ENCODE assay signal across 1 cellular context in the genomic region with DNA sequence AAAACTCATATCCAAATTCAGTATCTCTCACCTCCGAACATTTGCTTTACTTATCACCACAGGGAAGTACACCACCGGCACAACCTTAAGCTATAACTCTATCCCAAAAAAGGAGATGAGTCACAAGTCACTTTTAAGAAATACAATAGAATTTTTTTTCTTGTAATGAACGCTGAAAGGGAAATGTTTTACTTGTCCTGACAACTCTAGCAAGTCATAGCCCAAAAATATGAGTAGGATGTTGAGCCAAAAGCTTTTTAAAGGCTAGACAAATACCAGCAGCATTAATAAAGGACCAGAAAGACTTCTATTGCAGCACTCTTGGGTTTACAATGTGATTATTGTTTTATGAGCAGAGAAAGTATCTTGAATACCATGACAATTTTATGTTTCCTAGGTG.
TF ChIP-seq lines count a peak whose summit lies in the region.

No MANE protein-coding gene starts in this region.

TF ChIP-seq in SK-N-SH, 30 proteins besides CTCF, POLR2A, EP300 and RAD21:
- no peak for TF ChIP-seq NRF1 (IDR thresholded peaks at IDR 0.05; ENCODE audit: low read depth, low read length)
- TF ChIP-seq RCOR1 (IDR thresholded peaks at IDR 0.05; ENCODE audit: low read length), result no peak
- TF ChIP-seq NFIC (IDR thresholded peaks at IDR 0.05; ENCODE audit: borderline replicate concordance), result peak; percentile 87
- no peak for TF ChIP-seq FOXJ3 (CRISPR knock-in tag; IDR thresholded peaks at IDR 0.05)
- TF ChIP-seq, protein P1, sequence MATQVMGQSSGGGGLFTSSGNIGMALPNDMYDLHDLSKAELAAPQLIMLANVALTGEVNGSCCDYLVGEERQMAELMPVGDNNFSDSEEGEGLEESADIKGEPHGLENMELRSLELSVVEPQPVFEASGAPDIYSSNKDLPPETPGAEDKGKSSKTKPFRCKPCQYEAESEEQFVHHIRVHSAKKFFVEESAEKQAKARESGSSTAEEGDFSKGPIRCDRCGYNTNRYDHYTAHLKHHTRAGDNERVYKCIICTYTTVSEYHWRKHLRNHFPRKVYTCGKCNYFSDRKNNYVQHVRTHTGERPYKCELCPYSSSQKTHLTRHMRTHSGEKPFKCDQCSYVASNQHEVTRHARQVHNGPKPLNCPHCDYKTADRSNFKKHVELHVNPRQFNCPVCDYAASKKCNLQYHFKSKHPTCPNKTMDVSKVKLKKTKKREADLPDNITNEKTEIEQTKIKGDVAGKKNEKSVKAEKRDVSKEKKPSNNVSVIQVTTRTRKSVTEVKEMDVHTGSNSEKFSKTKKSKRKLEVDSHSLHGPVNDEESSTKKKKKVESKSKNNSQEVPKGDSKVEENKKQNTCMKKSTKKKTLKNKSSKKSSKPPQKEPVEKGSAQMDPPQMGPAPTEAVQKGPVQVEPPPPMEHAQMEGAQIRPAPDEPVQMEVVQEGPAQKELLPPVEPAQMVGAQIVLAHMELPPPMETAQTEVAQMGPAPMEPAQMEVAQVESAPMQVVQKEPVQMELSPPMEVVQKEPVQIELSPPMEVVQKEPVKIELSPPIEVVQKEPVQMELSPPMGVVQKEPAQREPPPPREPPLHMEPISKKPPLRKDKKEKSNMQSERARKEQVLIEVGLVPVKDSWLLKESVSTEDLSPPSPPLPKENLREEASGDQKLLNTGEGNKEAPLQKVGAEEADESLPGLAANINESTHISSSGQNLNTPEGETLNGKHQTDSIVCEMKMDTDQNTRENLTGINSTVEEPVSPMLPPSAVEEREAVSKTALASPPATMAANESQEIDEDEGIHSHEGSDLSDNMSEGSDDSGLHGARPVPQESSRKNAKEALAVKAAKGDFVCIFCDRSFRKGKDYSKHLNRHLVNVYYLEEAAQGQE (IDR thresholded peaks at IDR 0.05; ENCODE audit: low read depth, low read length), result no peak
- no peak for TF ChIP-seq SMC3 (IDR thresholded peaks at IDR 0.05; ENCODE audit: low read depth, low read length)
- TF ChIP-seq, protein P2, sequence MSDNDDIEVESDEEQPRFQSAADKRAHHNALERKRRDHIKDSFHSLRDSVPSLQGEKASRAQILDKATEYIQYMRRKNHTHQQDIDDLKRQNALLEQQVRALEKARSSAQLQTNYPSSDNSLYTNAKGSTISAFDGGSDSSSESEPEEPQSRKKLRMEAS (IDR thresholded peaks at IDR 0.05; ENCODE audit: low read depth), result no peak
- TF ChIP-seq CHD2 (IDR thresholded peaks at IDR 0.05; ENCODE audit: low read length, partially characterized antibody), result no peak
- no peak for TF ChIP-seq SIN3A (IDR thresholded peaks at IDR 0.05; ENCODE audit: borderline replicate concordance, low read depth, low read length)
- TF ChIP-seq, protein P3, sequence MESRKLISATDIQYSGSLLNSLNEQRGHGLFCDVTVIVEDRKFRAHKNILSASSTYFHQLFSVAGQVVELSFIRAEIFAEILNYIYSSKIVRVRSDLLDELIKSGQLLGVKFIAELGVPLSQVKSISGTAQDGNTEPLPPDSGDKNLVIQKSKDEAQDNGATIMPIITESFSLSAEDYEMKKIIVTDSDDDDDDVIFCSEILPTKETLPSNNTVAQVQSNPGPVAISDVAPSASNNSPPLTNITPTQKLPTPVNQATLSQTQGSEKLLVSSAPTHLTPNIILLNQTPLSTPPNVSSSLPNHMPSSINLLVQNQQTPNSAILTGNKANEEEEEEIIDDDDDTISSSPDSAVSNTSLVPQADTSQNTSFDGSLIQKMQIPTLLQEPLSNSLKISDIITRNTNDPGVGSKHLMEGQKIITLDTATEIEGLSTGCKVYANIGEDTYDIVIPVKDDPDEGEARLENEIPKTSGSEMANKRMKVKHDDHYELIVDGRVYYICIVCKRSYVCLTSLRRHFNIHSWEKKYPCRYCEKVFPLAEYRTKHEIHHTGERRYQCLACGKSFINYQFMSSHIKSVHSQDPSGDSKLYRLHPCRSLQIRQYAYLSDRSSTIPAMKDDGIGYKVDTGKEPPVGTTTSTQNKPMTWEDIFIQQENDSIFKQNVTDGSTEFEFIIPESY (IDR thresholded peaks at IDR 0.05; ENCODE audit: borderline replicate concordance, low read depth), result no peak
- peak; percentile 86 for TF ChIP-seq FOXM1 (IDR thresholded peaks at IDR 0.05; ENCODE audit: low read depth)
- TF ChIP-seq POLR2AphosphoS5 (IDR thresholded peaks at IDR 0.05; ENCODE audit: low read depth, low read length), result peak; percentile 63; the same call in 1 of the 2 replicates
- TF ChIP-seq TCF12 (IDR thresholded peaks at IDR 0.05), result peak; percentile 86
- TF ChIP-seq, protein P4, sequence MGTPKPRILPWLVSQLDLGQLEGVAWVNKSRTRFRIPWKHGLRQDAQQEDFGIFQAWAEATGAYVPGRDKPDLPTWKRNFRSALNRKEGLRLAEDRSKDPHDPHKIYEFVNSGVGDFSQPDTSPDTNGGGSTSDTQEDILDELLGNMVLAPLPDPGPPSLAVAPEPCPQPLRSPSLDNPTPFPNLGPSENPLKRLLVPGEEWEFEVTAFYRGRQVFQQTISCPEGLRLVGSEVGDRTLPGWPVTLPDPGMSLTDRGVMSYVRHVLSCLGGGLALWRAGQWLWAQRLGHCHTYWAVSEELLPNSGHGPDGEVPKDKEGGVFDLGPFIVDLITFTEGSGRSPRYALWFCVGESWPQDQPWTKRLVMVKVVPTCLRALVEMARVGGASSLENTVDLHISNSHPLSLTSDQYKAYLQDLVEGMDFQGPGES (IDR thresholded peaks at IDR 0.05; ENCODE audit: low read depth, low read length), result no peak
- TF ChIP-seq GATA2 (CRISPR knock-in tag; IDR thresholded peaks at IDR 0.05), result no peak
- no peak for TF ChIP-seq YY1 (IDR thresholded peaks at IDR 0.05; ENCODE audit: low read depth)
- no peak for TF ChIP-seq TAF1 (IDR thresholded peaks at IDR 0.05; ENCODE audit: borderline replicate concordance, low read depth, low read length)
- TF ChIP-seq JUND (IDR thresholded peaks at IDR 0.05), result peak; percentile 91
- peak; percentile 95 for TF ChIP-seq MEF2A (IDR thresholded peaks at IDR 0.05; ENCODE audit: borderline replicate concordance, low read depth)
- no peak for TF ChIP-seq RFX5 (IDR thresholded peaks at IDR 0.05; ENCODE audit: low read length)
- TF ChIP-seq FOSL2 (IDR thresholded peaks at IDR 0.05; ENCODE audit: borderline replicate concordance, low read depth), result peak; percentile 78
- TF ChIP-seq, protein P5, sequence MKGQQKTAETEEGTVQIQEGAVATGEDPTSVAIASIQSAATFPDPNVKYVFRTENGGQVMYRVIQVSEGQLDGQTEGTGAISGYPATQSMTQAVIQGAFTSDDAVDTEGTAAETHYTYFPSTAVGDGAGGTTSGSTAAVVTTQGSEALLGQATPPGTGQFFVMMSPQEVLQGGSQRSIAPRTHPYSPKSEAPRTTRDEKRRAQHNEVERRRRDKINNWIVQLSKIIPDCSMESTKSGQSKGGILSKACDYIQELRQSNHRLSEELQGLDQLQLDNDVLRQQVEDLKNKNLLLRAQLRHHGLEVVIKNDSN (IDR thresholded peaks at IDR 0.05; ENCODE audit: borderline replicate concordance, low read depth), result no peak
- TF ChIP-seq GABPA (IDR thresholded peaks at IDR 0.05; ENCODE audit: low read depth), result no peak
- TF ChIP-seq RXRA (IDR thresholded peaks at IDR 0.05; ENCODE audit: borderline replicate concordance, low read depth), result peak; percentile 42; the same call in 1 of the 2 replicates
- peak; percentile 86; the same call in 1 of the 2 replicates for TF ChIP-seq TEAD4 (IDR thresholded peaks at IDR 0.05; ENCODE audit: borderline replicate concordance, insufficient read depth)
- TF ChIP-seq, protein P6, sequence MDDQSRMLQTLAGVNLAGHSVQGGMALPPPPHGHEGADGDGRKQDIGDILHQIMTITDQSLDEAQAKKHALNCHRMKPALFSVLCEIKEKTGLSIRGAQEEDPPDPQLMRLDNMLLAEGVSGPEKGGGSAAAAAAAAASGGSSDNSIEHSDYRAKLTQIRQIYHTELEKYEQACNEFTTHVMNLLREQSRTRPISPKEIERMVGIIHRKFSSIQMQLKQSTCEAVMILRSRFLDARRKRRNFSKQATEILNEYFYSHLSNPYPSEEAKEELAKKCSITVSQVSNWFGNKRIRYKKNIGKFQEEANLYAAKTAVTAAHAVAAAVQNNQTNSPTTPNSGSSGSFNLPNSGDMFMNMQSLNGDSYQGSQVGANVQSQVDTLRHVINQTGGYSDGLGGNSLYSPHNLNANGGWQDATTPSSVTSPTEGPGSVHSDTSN (IDR thresholded peaks at IDR 0.05), result peak; percentile 92
- TF ChIP-seq, protein P7, sequence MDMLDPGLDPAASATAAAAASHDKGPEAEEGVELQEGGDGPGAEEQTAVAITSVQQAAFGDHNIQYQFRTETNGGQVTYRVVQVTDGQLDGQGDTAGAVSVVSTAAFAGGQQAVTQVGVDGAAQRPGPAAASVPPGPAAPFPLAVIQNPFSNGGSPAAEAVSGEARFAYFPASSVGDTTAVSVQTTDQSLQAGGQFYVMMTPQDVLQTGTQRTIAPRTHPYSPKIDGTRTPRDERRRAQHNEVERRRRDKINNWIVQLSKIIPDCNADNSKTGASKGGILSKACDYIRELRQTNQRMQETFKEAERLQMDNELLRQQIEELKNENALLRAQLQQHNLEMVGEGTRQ (IDR thresholded peaks at IDR 0.05; ENCODE audit: borderline replicate concordance, low read depth, low read length), result no peak
- no peak for TF ChIP-seq ELF1 (IDR thresholded peaks at IDR 0.05)
- no peak for TF ChIP-seq MXI1 (IDR thresholded peaks at IDR 0.05; ENCODE audit: low read depth, low read length)
- TF ChIP-seq EZH2phosphoT487 (IDR thresholded peaks at IDR 0.05; ENCODE audit: borderline replicate concordance, low read depth), result no peak
TF ChIP-seq in SK-N-SH: peak in this region for 10.
